ENCODE assay signal across 8 cellular contexts in genomic region chr6:12051861-12052368, GRCh38. TPM values are rescaled to one million over a fixed set of nuclear protein-coding genes. Genes with fewer than 3 reads are reported as not detected.
A peak's percentile ranks its signal among the peaks of the same experiment; 100 is the strongest.
DNase-seq lines count a peak whose midpoint lies in the region; ATAC-seq, FAIRE-seq and TF ChIP-seq lines count a peak whose summit lies in the region.

No MANE protein-coding gene starts in this region.

- ATAC-seq in GM18511 (IDR thresholded peaks at IDR 0.05; ENCODE audit: unreplicated experiment) (peak; percentile 84), HG02840 (IDR thresholded peaks at IDR 0.05; ENCODE audit: low FRiP score, unreplicated experiment) (peak; percentile 65)
- ATAC-seq in stimulated activated naive CD8-positive, alpha-beta T cell treated with anti-CD3 and anti-CD28 coated beads, Interleukin-15, amount 100 ng/mL, for 72 hours = peak; percentile 98

- no peaks in the 10 kb centered on the region for H3K9me3 ChIP-seq in Peyer's patch
- H3K9me3 ChIP-seq in prostate gland = no peaks in the 10 kb centered on the region

- H3K4me1 ChIP-seq in Peyer's patch = peaks cover 0 to 8% (median 0%) of the 10 kb centered on the region in 4 donors
- H3K4me1 ChIP-seq in prostate gland (replicated peaks) = no peaks in the 10 kb centered on the region

- no peak overlapping the region for H3K4me3 ChIP-seq in Peyer's patch
- no peak overlapping the region for H3K4me3 ChIP-seq in prostate gland

- DNase-seq in Peyer's patch (peak in 2 of 3 donors; percentile 63 to 66), frontal cortex (ENCODE audit: low spot score in 2 of 2) (no peak), prostate gland (ENCODE audit: low spot score) (no peak), epidermal melanocyte (ENCODE audit: insufficient read length, low spot score) (no peak)
- DNase-seq in effector CD8-positive, alpha-beta T cell (lab: John Stamatoyannopoulos, UW) = peak; percentile 29
- DNase-seq in stimulated activated naive CD8-positive, alpha-beta T cell treated with anti-CD3 and anti-CD28 coated beads, Interleukin-15, amount 100 ng/mL, for 72 hours = peak; percentile 51 to 76

- no peak for TF ChIP-seq CTCF in Peyer's patch (IDR thresholded peaks at IDR 0.05)
- TF ChIP-seq CTCF in prostate gland (IDR thresholded peaks at IDR 0.05) = no peak

- H3K9me3 Mint-ChIP-seq in stimulated activated naive CD8-positive, alpha-beta T cell treated with anti-CD3 and anti-CD28 coated beads, Interleukin-15, amount 100 ng/mL, for 72 hours = no peaks in the 10 kb centered on the region

- intact Hi-C loops in prostate gland (cut with DNase I) = no loop called here

- H3K36me3 ChIP-seq in Peyer's patch (no peaks in the 10 kb centered on the region), prostate gland (no peaks in the 10 kb centered on the region)

- peak overlapping the region; percentile 73 to 80 for H3K4me3 Mint-ChIP-seq in stimulated activated naive CD8-positive, alpha-beta T cell treated with anti-CD3 and anti-CD28 coated beads, Interleukin-15, amount 100 ng/mL, for 72 hours

- no peaks in the 10 kb centered on the region for H3K27me3 Mint-ChIP-seq in stimulated activated naive CD8-positive, alpha-beta T cell treated with anti-CD3 and anti-CD28 coated beads, Interleukin-15, amount 100 ng/mL, for 72 hours

- TF ChIP-seq POLR2A in Peyer's patch (IDR thresholded peaks at IDR 0.05) = no peak
- no peak for TF ChIP-seq POLR2A in prostate gland (IDR thresholded peaks at IDR 0.05)

- peak overlapping the region; percentile 91 to 96 for H3K27ac Mint-ChIP-seq in stimulated activated naive CD8-positive, alpha-beta T cell treated with anti-CD3 and anti-CD28 coated beads, Interleukin-15, amount 100 ng/mL, for 72 hours

- H3K27ac ChIP-seq in Peyer's patch = peak overlapping the region in 3 of 4 donors; percentile 19 to 55 (median 33)
- H3K27ac ChIP-seq in prostate gland = no peak overlapping the region

- H3K27me3 ChIP-seq in Peyer's patch (no peaks in the 10 kb centered on the region), prostate gland (replicated peaks; ENCODE audit: insufficient read depth) (no peaks in the 10 kb centered on the region)

- FAIRE-seq in frontal cortex (lab: Jason Lieb, UNC) = no peak

- H3K4me1 Mint-ChIP-seq in stimulated activated naive CD8-positive, alpha-beta T cell treated with anti-CD3 and anti-CD28 coated beads, Interleukin-15, amount 100 ng/mL, for 72 hours = peaks cover 79% of the 10 kb centered on the region

- 39% methylated on average over 4 of the region's 4 CpGs for WGBS in prostate gland

RNA-seq across cellular contexts. Expression of gene HIVEP1, which starts 39.8 kb away (rescaled TPM):
- 10 to 100 TPM; 26.8 to 69.3 (median 38.8) TPM for total RNA-seq in Peyer's patch
- 13.0 TPM for total RNA-seq in frontal cortex
- total RNA-seq in prostate gland = 10 to 100 TPM; 35.2 to 38.0 TPM

Comparison
In these comparisons a context has a peak if more than half of its experiments do, and no peak if none do; other contexts are left out.
1. DNase-seq: peak in Peyer's patch (2 of 3), effector CD8-positive, alpha-beta T cell (single experiment) and stimulated activated naive CD8-positive, alpha-beta T cell treated with anti-CD3 and anti-CD28 coated beads, Interleukin-15, amount 100 ng/mL, for 72 hours (2 of 2); none in frontal cortex (0 of 2), prostate gland (single experiment) and epidermal melanocyte (single experiment).
2. H3K27ac ChIP-seq: peak in Peyer's patch (3 of 4); none in prostate gland (0 of 2).
3. Peak in every context shown above with its lines, with median percentiles within 50 percentile points of each other: ATAC-seq.